ENCODE assay signal across 15 cellular contexts in the genomic region with DNA sequence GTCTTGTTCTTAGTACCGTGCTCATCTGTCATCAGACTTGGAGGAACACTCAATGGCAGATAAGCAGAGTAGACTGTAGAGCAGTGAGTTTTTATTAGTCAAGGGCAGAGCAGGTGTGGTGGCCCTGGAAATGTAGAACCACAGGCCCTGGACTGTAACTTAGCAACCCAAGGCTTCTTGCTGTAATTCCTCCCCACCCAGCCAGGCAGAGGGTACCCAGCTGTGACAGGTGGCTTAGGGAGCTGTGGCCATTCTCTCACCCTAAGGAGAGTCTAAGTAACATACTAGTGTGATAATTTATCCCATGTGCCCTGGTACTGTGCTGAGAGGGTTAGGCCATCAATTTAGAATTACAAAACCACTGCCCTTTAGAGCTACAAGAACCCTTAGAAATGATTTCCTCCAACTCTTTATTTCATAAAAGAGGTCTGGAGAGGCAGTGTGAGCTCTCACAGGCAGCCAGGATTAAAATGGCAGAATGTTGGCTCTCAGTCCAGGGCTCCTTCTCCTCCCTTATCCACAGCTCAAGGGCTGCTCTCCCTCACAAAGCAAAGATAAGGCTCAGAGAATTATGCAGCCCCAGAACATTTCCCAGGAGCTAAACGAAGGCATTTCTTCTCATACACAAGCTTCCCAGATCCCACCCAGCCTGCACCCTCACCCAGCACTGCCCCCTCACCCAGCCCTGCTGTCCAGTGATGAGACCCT. TPM values are rescaled to one million over a fixed set of nuclear protein-coding genes. Genes with fewer than 3 reads are reported as not detected.
DNase-seq lines count a peak whose midpoint lies in the region; ATAC-seq and TF ChIP-seq lines count a peak whose summit lies in the region.
"Had no signal": no experiment of that assay in that cellular context is flagged by ENCODE, and none has a peak within 500 bp of the region (broad histone marks: within the 10 kb centered on the region; RNA-seq: fewer than 3 reads in every experiment).

No MANE protein-coding gene starts in this region.

- no peaks in the 10 kb centered on the region for H3K36me3 ChIP-seq in testis (ENCODE audit: low read depth, missing control alignments)
- H3K36me3 ChIP-seq: sigmoid colon, SJSA1 had no signal

- no peaks in the 10 kb centered on the region for H3K36me3 Mint-ChIP-seq in nephron (ENCODE audit: low read depth)

- H3K27ac ChIP-seq in testis, result peak overlapping the region in 1 of 2 donors; percentile 6
- H3K27ac ChIP-seq: SJSA1 had no signal

- intact Hi-C loops in testis (cut with DNase I; ENCODE audit: low total_unique reads), result no loop called here

- peaks cover 15% of the 10 kb centered on the region for H3K4me1 ChIP-seq in testis

- TF ChIP-seq POLR2A in erythroblast (IDR thresholded peaks at IDR 0.05; ENCODE audit: low read length) (no peak), testis (IDR thresholded peaks at IDR 0.05) (no peak)

- 42 to 68% methylated on average over 2 of the region's 2 CpGs for WGBS in testis, 2 donors

- peak overlapping the region; percentile 33 to 84 (median 76) for H3K4me3 Mint-ChIP-seq in nephron

- no peaks in the 10 kb centered on the region for H3K9me3 Mint-ChIP-seq in nephron

- peaks cover 26% of the 10 kb centered on the region for H3K4me1 Mint-ChIP-seq in nephron

- no peaks in the 10 kb centered on the region for H3K9me3 ChIP-seq in testis
- H3K9me3 ChIP-seq: sigmoid colon, SJSA1 had no signal

- ATAC-seq in HG03565 (IDR thresholded peaks at IDR 0.05; ENCODE audit: unreplicated experiment) (no peak), GM19455 (IDR thresholded peaks at IDR 0.05; ENCODE audit: unreplicated experiment) (no peak)
- ATAC-seq: esophagus mucosa had no signal

- H3K27me3 ChIP-seq in testis, result no peaks in the 10 kb centered on the region
- H3K27me3 ChIP-seq: dorsolateral prefrontal cortex, sigmoid colon had no signal

- no peak for TF ChIP-seq CTCF in nephron (IDR thresholded peaks at IDR 0.05; ENCODE audit: unreplicated experiment in 3 of 3)
- TF ChIP-seq CTCF in testis (IDR thresholded peaks at IDR 0.05), result no peak

- DNase-seq in COLO668 (lab: John Stamatoyannopoulos, UW; ENCODE audit: unreplicated experiment), result peak; percentile 62
- peak; percentile 58 for DNase-seq in NCI-H146 (lab: John Stamatoyannopoulos, UW)
- DNase-seq in erythroblast (lab: John Stamatoyannopoulos, UW), result peak; percentile 5 to 24
- DNase-seq in testis, result no peak
- DNase-seq: activated CD4-positive, CD25-positive, alpha-beta regulatory T cell; dorsolateral prefrontal cortex; mammary epithelial cell; MM.1S; NCI-H2171 treated with DMSO at 0.1 percent for 48 hours; sigmoid colon had no signal

- peaks cover 15% of the 10 kb centered on the region for H3K27me3 Mint-ChIP-seq in nephron (ENCODE audit: low read depth)

- H3K4me3 ChIP-seq in testis, result no peak overlapping the region
- H3K4me3 ChIP-seq: sigmoid colon, SJSA1 had no signal

- peak overlapping the region; percentile 33 to 85 (median 84) for H3K27ac Mint-ChIP-seq in nephron

RNA-seq across cellular contexts. Expression of gene POMGNT2, which starts 3.0 kb away (rescaled TPM):
- 10 to 100 TPM; 33.2 to 45.7 TPM for total RNA-seq in testis
- polyA plus RNA-seq in testis (ENCODE audit: insufficient read depth, low read depth, low replicate concordance), result 38.6 TPM
